ENCODE assay signal across 1 cellular context in the genomic region with DNA sequence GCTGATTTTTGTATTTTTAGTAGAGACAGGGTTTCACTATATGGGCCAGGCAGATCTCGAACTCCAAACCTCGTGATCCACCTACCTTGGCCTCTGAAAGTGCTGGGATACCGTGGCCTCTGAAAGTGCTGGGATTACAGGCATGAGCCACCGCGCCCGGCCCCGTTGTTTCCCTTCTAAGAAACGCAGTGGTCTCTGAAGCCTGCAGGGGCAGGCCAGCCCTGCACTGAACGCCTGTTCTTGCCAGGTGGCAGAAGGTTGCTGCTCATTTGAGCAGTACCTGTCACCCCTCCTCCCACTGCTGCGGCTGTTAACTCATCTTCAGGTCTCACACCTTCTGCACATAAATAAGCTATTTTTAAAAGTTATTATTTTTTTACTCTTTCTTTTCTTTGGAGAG.
TF ChIP-seq lines count a peak whose summit lies in the region.

No MANE protein-coding gene starts in this region.

TF ChIP-seq in SK-N-SH treated with all-trans-retinoic acid at 6 μM for 48 hours, 23 proteins besides CTCF, POLR2A, EP300 and RAD21 (continued from another document):
- TF ChIP-seq, protein P1, sequence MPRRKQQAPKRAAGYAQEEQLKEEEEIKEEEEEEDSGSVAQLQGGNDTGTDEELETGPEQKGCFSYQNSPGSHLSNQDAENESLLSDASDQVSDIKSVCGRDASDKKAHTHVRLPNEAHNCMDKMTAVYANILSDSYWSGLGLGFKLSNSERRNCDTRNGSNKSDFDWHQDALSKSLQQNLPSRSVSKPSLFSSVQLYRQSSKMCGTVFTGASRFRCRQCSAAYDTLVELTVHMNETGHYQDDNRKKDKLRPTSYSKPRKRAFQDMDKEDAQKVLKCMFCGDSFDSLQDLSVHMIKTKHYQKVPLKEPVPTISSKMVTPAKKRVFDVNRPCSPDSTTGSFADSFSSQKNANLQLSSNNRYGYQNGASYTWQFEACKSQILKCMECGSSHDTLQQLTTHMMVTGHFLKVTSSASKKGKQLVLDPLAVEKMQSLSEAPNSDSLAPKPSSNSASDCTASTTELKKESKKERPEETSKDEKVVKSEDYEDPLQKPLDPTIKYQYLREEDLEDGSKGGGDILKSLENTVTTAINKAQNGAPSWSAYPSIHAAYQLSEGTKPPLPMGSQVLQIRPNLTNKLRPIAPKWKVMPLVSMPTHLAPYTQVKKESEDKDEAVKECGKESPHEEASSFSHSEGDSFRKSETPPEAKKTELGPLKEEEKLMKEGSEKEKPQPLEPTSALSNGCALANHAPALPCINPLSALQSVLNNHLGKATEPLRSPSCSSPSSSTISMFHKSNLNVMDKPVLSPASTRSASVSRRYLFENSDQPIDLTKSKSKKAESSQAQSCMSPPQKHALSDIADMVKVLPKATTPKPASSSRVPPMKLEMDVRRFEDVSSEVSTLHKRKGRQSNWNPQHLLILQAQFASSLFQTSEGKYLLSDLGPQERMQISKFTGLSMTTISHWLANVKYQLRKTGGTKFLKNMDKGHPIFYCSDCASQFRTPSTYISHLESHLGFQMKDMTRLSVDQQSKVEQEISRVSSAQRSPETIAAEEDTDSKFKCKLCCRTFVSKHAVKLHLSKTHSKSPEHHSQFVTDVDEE (CRISPR knock-in tag; IDR thresholded peaks at IDR 0.05) = no peak
- TF ChIP-seq, protein P2, sequence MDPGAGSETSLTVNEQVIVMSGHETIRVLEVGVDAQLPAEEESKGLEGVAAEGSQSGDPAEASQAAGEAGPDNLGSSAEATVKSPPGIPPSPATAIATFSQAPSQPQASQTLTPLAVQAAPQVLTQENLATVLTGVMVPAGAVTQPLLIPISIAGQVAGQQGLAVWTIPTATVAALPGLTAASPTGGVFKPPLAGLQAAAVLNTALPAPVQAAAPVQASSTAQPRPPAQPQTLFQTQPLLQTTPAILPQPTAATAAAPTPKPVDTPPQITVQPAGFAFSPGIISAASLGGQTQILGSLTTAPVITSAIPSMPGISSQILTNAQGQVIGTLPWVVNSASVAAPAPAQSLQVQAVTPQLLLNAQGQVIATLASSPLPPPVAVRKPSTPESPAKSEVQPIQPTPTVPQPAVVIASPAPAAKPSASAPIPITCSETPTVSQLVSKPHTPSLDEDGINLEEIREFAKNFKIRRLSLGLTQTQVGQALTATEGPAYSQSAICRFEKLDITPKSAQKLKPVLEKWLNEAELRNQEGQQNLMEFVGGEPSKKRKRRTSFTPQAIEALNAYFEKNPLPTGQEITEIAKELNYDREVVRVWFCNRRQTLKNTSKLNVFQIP (CRISPR knock-in tag; IDR thresholded peaks at IDR 0.05; ENCODE audit: borderline replicate concordance, low read depth) = no peak
- no peak for TF ChIP-seq OSR1 (CRISPR knock-in tag; IDR thresholded peaks at IDR 0.05)
- TF ChIP-seq, protein P3, sequence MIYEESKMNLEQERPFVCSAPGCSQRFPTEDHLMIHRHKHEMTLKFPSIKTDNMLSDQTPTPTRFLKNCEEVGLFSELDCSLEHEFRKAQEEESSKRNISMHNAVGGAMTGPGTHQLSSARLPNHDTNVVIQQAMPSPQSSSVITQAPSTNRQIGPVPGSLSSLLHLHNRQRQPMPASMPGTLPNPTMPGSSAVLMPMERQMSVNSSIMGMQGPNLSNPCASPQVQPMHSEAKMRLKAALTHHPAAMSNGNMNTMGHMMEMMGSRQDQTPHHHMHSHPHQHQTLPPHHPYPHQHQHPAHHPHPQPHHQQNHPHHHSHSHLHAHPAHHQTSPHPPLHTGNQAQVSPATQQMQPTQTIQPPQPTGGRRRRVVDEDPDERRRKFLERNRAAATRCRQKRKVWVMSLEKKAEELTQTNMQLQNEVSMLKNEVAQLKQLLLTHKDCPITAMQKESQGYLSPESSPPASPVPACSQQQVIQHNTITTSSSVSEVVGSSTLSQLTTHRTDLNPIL (CRISPR knock-in tag; IDR thresholded peaks at IDR 0.05; ENCODE audit: low read depth) = no peak
- TF ChIP-seq TCF4 (CRISPR knock-in tag; IDR thresholded peaks at IDR 0.05; ENCODE audit: borderline replicate concordance) = no peak
TF ChIP-seq in SK-N-SH treated with all-trans-retinoic acid at 6 μM for 48 hours: peak in this region for 0.
